1 cellular context compared by ENCODE assay signal in genomic region chr19:45790942-45791341, GRCh38.
TF ChIP-seq lines count a peak whose summit lies in the region.

No MANE protein-coding gene starts in this region.

TF ChIP-seq in HepG2, 621 proteins besides CTCF, POLR2A, EP300 and RAD21:
- TF ChIP-seq ZNF839 (CRISPR knock-in tag; IDR thresholded peaks at IDR 0.05; ENCODE audit: borderline replicate concordance) (no peak), ZNF30 (CRISPR knock-in tag; IDR thresholded peaks at IDR 0.05) (no peak), RXRB (CRISPR knock-in tag; IDR thresholded peaks at IDR 0.05; ENCODE audit: borderline replicate concordance) (no peak), MXD1 (CRISPR knock-in tag; IDR thresholded peaks at IDR 0.05) (no peak), ZEB1 (IDR thresholded peaks at IDR 0.05; ENCODE audit: insufficient replicate concordance, low read depth) (no peak)
